In genomic region chr2:232829988-232830387, GRCh38 we compare ENCODE assay signal across 10 cellular contexts. TPM values are rescaled to one million over a fixed set of nuclear protein-coding genes. Genes with fewer than 3 reads are reported as not detected.
"Had no signal": no experiment of that assay in that cellular context is flagged by ENCODE, and none has a peak within 500 bp of the region (broad histone marks: within the 10 kb centered on the region; RNA-seq: fewer than 3 reads in every experiment).

No MANE protein-coding gene starts in this region.

- H3K4me3 ChIP-seq: GM23338 had no signal

- H3K4me1 Mint-ChIP-seq: GM23338, H9 had no signal

- H3K27ac Mint-ChIP-seq: GM23338, HFFc6, IgD-negative memory B cell had no signal

- H3K27me3 Mint-ChIP-seq: IgD-negative memory B cell had no signal

- ATAC-seq: GM23338 had no signal

- H3K27ac ChIP-seq: HL-60, KMS-11 had no signal

- DNase-seq: H9, HCEC 1CT, HFFc6, KBM-7 had no signal

- H3K4me3 Mint-ChIP-seq: GM23338, H9, HFFc6, IgD-negative memory B cell had no signal

- H3K9me3 Mint-ChIP-seq: GM23338, H9, HFFc6, IgD-negative memory B cell had no signal

RNA-seq across cellular contexts. Expression of gene KCNJ13, which starts 53.6 kb away (rescaled TPM):
- total RNA-seq: GM23338, H1, H9, HFFc6, HT-29 had no signal
